ENCODE assay signal across 1 cellular context in the genomic region with DNA sequence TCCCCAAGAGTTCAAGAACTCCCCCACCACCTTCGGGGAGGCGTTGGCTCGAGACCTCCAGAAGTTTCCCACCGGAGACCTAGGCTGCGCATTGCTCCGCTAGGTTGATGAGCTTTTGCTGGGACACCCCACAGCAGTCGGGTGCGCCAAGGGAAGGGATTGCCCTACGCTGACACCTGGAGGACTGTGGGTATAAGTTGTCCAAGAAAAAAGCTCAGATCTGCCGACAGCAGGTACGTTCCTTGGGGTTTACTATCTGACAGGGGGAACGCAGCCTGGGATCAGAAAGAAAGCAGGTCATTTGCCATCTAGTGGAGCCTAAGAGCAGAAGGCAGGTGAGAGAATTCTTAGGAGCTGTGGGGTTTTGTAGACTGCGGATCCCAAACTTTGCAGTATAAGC.
TF ChIP-seq lines count a peak whose summit lies in the region.

No MANE protein-coding gene starts in this region.

TF ChIP-seq in SK-N-SH treated with all-trans-retinoic acid at 6 μM for 48 hours, 23 proteins besides CTCF, POLR2A, EP300 and RAD21 (continued from another document):
- TF ChIP-seq, protein P1, sequence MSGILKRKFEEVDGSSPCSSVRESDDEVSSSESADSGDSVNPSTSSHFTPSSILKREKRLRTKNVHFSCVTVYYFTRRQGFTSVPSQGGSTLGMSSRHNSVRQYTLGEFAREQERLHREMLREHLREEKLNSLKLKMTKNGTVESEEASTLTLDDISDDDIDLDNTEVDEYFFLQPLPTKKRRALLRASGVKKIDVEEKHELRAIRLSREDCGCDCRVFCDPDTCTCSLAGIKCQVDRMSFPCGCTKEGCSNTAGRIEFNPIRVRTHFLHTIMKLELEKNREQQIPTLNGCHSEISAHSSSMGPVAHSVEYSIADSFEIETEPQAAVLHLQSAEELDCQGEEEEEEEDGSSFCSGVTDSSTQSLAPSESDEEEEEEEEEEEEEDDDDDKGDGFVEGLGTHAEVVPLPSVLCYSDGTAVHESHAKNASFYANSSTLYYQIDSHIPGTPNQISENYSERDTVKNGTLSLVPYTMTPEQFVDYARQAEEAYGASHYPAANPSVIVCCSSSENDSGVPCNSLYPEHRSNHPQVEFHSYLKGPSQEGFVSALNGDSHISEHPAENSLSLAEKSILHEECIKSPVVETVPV (CRISPR knock-in tag; IDR thresholded peaks at IDR 0.05): no peak
- TF ChIP-seq, protein P2, sequence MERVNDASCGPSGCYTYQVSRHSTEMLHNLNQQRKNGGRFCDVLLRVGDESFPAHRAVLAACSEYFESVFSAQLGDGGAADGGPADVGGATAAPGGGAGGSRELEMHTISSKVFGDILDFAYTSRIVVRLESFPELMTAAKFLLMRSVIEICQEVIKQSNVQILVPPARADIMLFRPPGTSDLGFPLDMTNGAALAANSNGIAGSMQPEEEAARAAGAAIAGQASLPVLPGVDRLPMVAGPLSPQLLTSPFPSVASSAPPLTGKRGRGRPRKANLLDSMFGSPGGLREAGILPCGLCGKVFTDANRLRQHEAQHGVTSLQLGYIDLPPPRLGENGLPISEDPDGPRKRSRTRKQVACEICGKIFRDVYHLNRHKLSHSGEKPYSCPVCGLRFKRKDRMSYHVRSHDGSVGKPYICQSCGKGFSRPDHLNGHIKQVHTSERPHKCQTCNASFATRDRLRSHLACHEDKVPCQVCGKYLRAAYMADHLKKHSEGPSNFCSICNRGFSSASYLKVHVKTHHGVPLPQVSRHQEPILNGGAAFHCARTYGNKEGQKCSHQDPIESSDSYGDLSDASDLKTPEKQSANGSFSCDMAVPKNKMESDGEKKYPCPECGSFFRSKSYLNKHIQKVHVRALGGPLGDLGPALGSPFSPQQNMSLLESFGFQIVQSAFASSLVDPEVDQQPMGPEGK (CRISPR knock-in tag; IDR thresholded peaks at IDR 0.05; ENCODE audit: borderline replicate concordance): no peak
- TF ChIP-seq ZNF70 (CRISPR knock-in tag; IDR thresholded peaks at IDR 0.05) (no peak), CSDC2 (CRISPR knock-in tag; IDR thresholded peaks at IDR 0.05) (no peak), BACH2 (CRISPR knock-in tag; IDR thresholded peaks at IDR 0.05; ENCODE audit: borderline replicate concordance) (no peak), OSR1 (CRISPR knock-in tag; IDR thresholded peaks at IDR 0.05) (no peak), ISL1 (CRISPR knock-in tag; IDR thresholded peaks at IDR 0.05) (no peak), TCF4 (CRISPR knock-in tag; IDR thresholded peaks at IDR 0.05; ENCODE audit: borderline replicate concordance) (no peak), PPARA (CRISPR knock-in tag; IDR thresholded peaks at IDR 0.05; ENCODE audit: borderline replicate concordance) (no peak), ZNF8 (CRISPR knock-in tag; IDR thresholded peaks at IDR 0.05) (no peak), SNAI2 (CRISPR knock-in tag; IDR thresholded peaks at IDR 0.05) (no peak)
- TF ChIP-seq, protein P3, sequence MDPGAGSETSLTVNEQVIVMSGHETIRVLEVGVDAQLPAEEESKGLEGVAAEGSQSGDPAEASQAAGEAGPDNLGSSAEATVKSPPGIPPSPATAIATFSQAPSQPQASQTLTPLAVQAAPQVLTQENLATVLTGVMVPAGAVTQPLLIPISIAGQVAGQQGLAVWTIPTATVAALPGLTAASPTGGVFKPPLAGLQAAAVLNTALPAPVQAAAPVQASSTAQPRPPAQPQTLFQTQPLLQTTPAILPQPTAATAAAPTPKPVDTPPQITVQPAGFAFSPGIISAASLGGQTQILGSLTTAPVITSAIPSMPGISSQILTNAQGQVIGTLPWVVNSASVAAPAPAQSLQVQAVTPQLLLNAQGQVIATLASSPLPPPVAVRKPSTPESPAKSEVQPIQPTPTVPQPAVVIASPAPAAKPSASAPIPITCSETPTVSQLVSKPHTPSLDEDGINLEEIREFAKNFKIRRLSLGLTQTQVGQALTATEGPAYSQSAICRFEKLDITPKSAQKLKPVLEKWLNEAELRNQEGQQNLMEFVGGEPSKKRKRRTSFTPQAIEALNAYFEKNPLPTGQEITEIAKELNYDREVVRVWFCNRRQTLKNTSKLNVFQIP (CRISPR knock-in tag; IDR thresholded peaks at IDR 0.05; ENCODE audit: borderline replicate concordance, low read depth): no peak
- TF ChIP-seq, protein P4, sequence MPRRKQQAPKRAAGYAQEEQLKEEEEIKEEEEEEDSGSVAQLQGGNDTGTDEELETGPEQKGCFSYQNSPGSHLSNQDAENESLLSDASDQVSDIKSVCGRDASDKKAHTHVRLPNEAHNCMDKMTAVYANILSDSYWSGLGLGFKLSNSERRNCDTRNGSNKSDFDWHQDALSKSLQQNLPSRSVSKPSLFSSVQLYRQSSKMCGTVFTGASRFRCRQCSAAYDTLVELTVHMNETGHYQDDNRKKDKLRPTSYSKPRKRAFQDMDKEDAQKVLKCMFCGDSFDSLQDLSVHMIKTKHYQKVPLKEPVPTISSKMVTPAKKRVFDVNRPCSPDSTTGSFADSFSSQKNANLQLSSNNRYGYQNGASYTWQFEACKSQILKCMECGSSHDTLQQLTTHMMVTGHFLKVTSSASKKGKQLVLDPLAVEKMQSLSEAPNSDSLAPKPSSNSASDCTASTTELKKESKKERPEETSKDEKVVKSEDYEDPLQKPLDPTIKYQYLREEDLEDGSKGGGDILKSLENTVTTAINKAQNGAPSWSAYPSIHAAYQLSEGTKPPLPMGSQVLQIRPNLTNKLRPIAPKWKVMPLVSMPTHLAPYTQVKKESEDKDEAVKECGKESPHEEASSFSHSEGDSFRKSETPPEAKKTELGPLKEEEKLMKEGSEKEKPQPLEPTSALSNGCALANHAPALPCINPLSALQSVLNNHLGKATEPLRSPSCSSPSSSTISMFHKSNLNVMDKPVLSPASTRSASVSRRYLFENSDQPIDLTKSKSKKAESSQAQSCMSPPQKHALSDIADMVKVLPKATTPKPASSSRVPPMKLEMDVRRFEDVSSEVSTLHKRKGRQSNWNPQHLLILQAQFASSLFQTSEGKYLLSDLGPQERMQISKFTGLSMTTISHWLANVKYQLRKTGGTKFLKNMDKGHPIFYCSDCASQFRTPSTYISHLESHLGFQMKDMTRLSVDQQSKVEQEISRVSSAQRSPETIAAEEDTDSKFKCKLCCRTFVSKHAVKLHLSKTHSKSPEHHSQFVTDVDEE (CRISPR knock-in tag; IDR thresholded peaks at IDR 0.05): no peak
